ENCODE assay signal across 21 cellular contexts in the genomic region with DNA sequence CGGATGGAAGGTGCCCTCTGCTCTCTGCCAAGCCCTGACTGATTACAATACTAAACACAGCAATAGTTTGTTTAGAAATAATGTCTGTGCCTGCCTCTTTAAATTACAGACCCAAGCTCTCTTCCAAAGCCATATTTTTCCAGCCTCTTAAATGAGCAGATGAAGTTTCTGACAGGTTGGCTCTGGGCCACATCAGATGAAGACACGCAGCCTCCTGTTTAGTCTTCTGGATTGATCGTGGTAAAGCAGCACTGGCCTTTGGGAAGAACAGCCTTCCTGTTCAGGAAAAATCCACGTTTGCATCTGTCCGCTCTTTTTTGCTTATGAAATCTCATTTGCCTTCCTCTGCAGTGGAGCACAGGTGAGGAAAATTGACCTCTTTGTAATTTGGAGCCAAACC.
"Had no signal": no experiment of that assay in that cellular context is flagged by ENCODE, and none has a peak within 500 bp of the region (broad histone marks: within the 10 kb centered on the region; RNA-seq: fewer than 3 reads in every experiment).

No MANE protein-coding gene starts in this region.

- H3K9me3 ChIP-seq: neutrophil, pancreas, right lobe of liver, thoracic aorta had no signal

- H3K27me3 ChIP-seq: pancreas, right lobe of liver had no signal

- H3K27ac ChIP-seq: neutrophil, pancreas, right lobe of liver, thoracic aorta had no signal

- H3K4me1 Mint-ChIP-seq: activated naive CD4-positive, alpha-beta T cell treated with anti-CD3 and anti-CD28 coated beads, Interleukin-2, amount 50 U/mL, for 24 hours; immature natural killer cell; natural killer cell; stimulated activated naive B cell treated with anti-CD40 and anti-IgM and Interleukin-4, amounts not matched to agents 10 μg/mL and 1 μg/mL and 100 μg/mL, for 72 hours had no signal

- H3K27ac Mint-ChIP-seq: activated naive CD4-positive, alpha-beta T cell treated with anti-CD3 and anti-CD28 coated beads, Interleukin-2, amount 50 U/mL, for 24 hours; activated T-cell treated with anti-CD3 and anti-CD28 coated beads, Interleukin-2, amount 50 U/mL, for 72 hours; immature natural killer cell; natural killer cell; stimulated activated naive B cell treated with anti-CD40 and anti-IgM and Interleukin-4, amounts not matched to agents 10 μg/mL and 1 μg/mL and 100 μg/mL, for 72 hours; T-helper 1 cell treated with Interleukin-12 subunit alpha and Interleukin-12 subunit beta and Interleukin-4 antibody, amounts not matched to agents 30 μg/mL and 1 μg/mL, for 36 hours had no signal

- H3K4me3 Mint-ChIP-seq: activated naive CD4-positive, alpha-beta T cell treated with anti-CD3 and anti-CD28 coated beads, Interleukin-2, amount 50 U/mL, for 24 hours; activated T-cell treated with anti-CD3 and anti-CD28 coated beads, Interleukin-2, amount 50 U/mL, for 72 hours; immature natural killer cell; natural killer cell; stimulated activated naive B cell treated with anti-CD40 and anti-IgM and Interleukin-4, amounts not matched to agents 10 μg/mL and 1 μg/mL and 100 μg/mL, for 72 hours; T-helper 1 cell treated with Interleukin-12 subunit alpha and Interleukin-12 subunit beta and Interleukin-4 antibody, amounts not matched to agents 30 μg/mL and 1 μg/mL, for 36 hours had no signal

- H3K36me3 ChIP-seq: neutrophil, pancreas, right lobe of liver, thoracic aorta had no signal

- H3K36me3 Mint-ChIP-seq: activated naive CD4-positive, alpha-beta T cell treated with anti-CD3 and anti-CD28 coated beads, Interleukin-2, amount 50 U/mL, for 24 hours; immature natural killer cell; natural killer cell; stimulated activated naive B cell treated with anti-CD40 and anti-IgM and Interleukin-4, amounts not matched to agents 10 μg/mL and 1 μg/mL and 100 μg/mL, for 72 hours had no signal

- H3K9me3 Mint-ChIP-seq: activated naive CD4-positive, alpha-beta T cell treated with anti-CD3 and anti-CD28 coated beads, Interleukin-2, amount 50 U/mL, for 24 hours; activated T-cell treated with anti-CD3 and anti-CD28 coated beads, Interleukin-2, amount 50 U/mL, for 72 hours; natural killer cell; stimulated activated naive B cell treated with anti-CD40 and anti-IgM and Interleukin-4, amounts not matched to agents 10 μg/mL and 1 μg/mL and 100 μg/mL, for 72 hours; T-helper 1 cell treated with Interleukin-12 subunit alpha and Interleukin-12 subunit beta and Interleukin-4 antibody, amounts not matched to agents 30 μg/mL and 1 μg/mL, for 36 hours had no signal

- H3K4me1 ChIP-seq: pancreas, right lobe of liver had no signal

- DNase-seq: activated CD4-positive, CD25-positive, alpha-beta regulatory T cell treated with anti-CD3 and anti-CD28 coated beads, Interleukin-2, amount 50 U/mL, for 72 hours; activated CD8-positive, alpha-beta memory T cell treated with anti-CD3 and anti-CD28 coated beads for 24 hours; activated CD8-positive, alpha-beta memory T cell treated with anti-CD3 and anti-CD28 coated beads, Interleukin-2, amount 50 U/mL, for 48 hours; activated effector memory CD4-positive, alpha-beta T cell treated with anti-CD3 and anti-CD28 coated beads, Interleukin-2, amount 50 U/mL, for 16 hours; activated T-cell treated with anti-CD3 and anti-CD28 coated beads, Interleukin-2, amount 50 U/mL, for 72 hours; cerebellar nuclear complex; cortex of kidney; effector CD4-positive, alpha-beta T cell; immature natural killer cell; kidney glomerular epithelial cell; mesendoderm; natural killer cell; pancreas; right lobe of liver; stimulated activated CD4-positive, alpha-beta T cell treated with anti-CD3 and anti-CD28 coated beads, Interleukin-4, amount 100 ng/mL, for 24 hours; stimulated activated naive B cell treated with anti-CD40 and anti-IgM and Interleukin-4, amounts not matched to agents 10 μg/mL and 1 μg/mL and 100 μg/mL, for 72 hours had no signal

- H3K4me2 ChIP-seq: smooth muscle cell had no signal

- H3K4me3 ChIP-seq: pancreas, right lobe of liver, smooth muscle cell, thoracic aorta had no signal
